16 cellular contexts compared by ENCODE assay signal in genomic region chr1:232316864-232317263, GRCh38.
"Had no signal": no experiment of that assay in that cellular context is flagged by ENCODE, and none has a peak within 500 bp of the region (broad histone marks: within the 10 kb centered on the region; RNA-seq: fewer than 3 reads in every experiment).

No MANE protein-coding gene starts in this region.

- H3K27me3 ChIP-seq: right atrium auricular region, transverse colon had no signal

- H3K27ac ChIP-seq: foreskin keratinocyte, parathyroid adenoma, transverse colon had no signal

- H3K9ac ChIP-seq: parathyroid adenoma had no signal

- DNase-seq: activated CD4-positive, alpha-beta T cell treated with anti-CD3 and anti-CD28 coated beads for 1 hour; activated CD4-positive, alpha-beta T cell treated with anti-CD3 and anti-CD28 coated beads, Interleukin-2, amount 50 U/mL, for 48 hours; activated gamma-delta T cell; activated naive CD8-positive, alpha-beta T cell treated with anti-CD3 and anti-CD28 coated beads for 36 hours; activated T-cell treated with anti-CD3 and anti-CD28 coated beads, Interleukin-2, amount 50 U/mL, for 48 hours; aorta; foreskin keratinocyte; head of caudate nucleus; left colon; naive B cell; stimulated activated CD4-positive, alpha-beta T cell treated with anti-CD3 and anti-CD28 coated beads, Interleukin-1b, Interleukin-23, amount 100 ng/mL, for 48 hours; transverse colon had no signal

- H3K36me3 ChIP-seq: right atrium auricular region, transverse colon had no signal

- H3K79me2 ChIP-seq: parathyroid adenoma had no signal

- ATAC-seq: foreskin keratinocyte; left colon; stimulated activated memory B cell treated with anti-CD40 and anti-IgM and Interleukin-4, amounts not matched to agents 10 μg/mL and 1 μg/mL and 100 μg/mL, for 72 hours had no signal

- H3K4me3 ChIP-seq: lung, right atrium auricular region, transverse colon had no signal

- H3K9me3 ChIP-seq: transverse colon had no signal

- H2AFZ ChIP-seq: parathyroid adenoma had no signal

- H3K4me1 ChIP-seq: foreskin keratinocyte, parathyroid adenoma had no signal
